In genomic region chr7:140453273-140453672, GRCh38 we compare ENCODE assay signal across 22 cellular contexts. TPM values are rescaled to one million over a fixed set of nuclear protein-coding genes. Genes with fewer than 3 reads are reported as not detected.
A peak's percentile ranks its signal among the peaks of the same experiment; 100 is the strongest.
DNase-seq lines count a peak whose midpoint lies in the region; ATAC-seq, FAIRE-seq and TF ChIP-seq lines count a peak whose summit lies in the region.
"Had no signal": no experiment of that assay in that cellular context is flagged by ENCODE, and none has a peak within 500 bp of the region (broad histone marks: within the 10 kb centered on the region; RNA-seq: fewer than 3 reads in every experiment).

No MANE protein-coding gene starts in this region.

- H3K4me1 ChIP-seq in HCT116 (ENCODE audit: control insufficient read depth in 1 of 2, insufficient read depth in 2 of 2, low read length in 2 of 2): no peaks in the 10 kb centered on the region
- H3K4me1 ChIP-seq in GM12878 (ENCODE audit: control insufficient read depth, insufficient read depth, low read length): no peaks in the 10 kb centered on the region; the same call in 1 of the 2 replicates
- H3K4me1 ChIP-seq in pancreas: peaks cover 0 to 12% (median 0%) of the 10 kb centered on the region in 3 donors
- H3K4me1 ChIP-seq in gastrocnemius medialis: no peaks in the 10 kb centered on the region
- H3K4me1 ChIP-seq: BE2C had no signal

- H4K20me1 ChIP-seq in HCT116 (ENCODE audit: insufficient read depth) (no peaks in the 10 kb centered on the region), GM12878 (ENCODE audit: control insufficient read depth, insufficient read depth) (no peaks in the 10 kb centered on the region)

- no peak for TF ChIP-seq RAD21 in HCT116 (IDR thresholded peaks at IDR 0.05; ENCODE audit: low read depth)
- TF ChIP-seq RAD21 in GM12878 (IDR thresholded peaks at IDR 0.05; ENCODE audit: insufficient read depth, low read depth, low read length): no peak

- no peaks in the 10 kb centered on the region for H3K9me2 ChIP-seq in HCT116 (ENCODE audit: insufficient read depth)

- no peak overlapping the region for H3K4me2 ChIP-seq in HCT116 (ENCODE audit: low read length)
- H3K4me2 ChIP-seq in GM12878 (ENCODE audit: control insufficient read depth, insufficient read depth): no peak overlapping the region

- H3K27me3 ChIP-seq in HCT116 (ENCODE audit: insufficient read depth, low read length) (no peaks in the 10 kb centered on the region), GM12878 (replicated peaks in 1 of 2; ENCODE audit: control insufficient read depth in 2 of 2, insufficient read depth in 2 of 2, low read length in 1 of 2) (no peaks in the 10 kb centered on the region), pancreas (no peaks in the 10 kb centered on the region), gastrocnemius medialis (no peaks in the 10 kb centered on the region)
- H3K27me3 ChIP-seq: BE2C, MG63 had no signal

- intact Hi-C loops in activated CD4-positive, alpha-beta memory T cell treated with anti-CD3 and anti-CD28 coated beads for 36 hours (cut with micrococcal nuclease): loop anchor here (5.0 kb wide), 1 partner anchor 51 kb away; the partner anchor contains the start of gene RAB19
- intact Hi-C loops in HCT116 (cut with micrococcal nuclease) (no loop called here), GM12878 (cut with micrococcal nuclease; ENCODE audit: unreplicated experiment) (no loop called here), pancreas (cut with DNase I) (no loop called here), gastrocnemius medialis (cut with DNase I; ENCODE audit: low total_unique reads) (no loop called here)

- no peak for TF ChIP-seq EP300 in GM12878 (IDR thresholded peaks at IDR 0.05; ENCODE audit: borderline replicate concordance in 1 of 2, control insufficient read depth in 1 of 2, low read depth in 2 of 2, low read length in 2 of 2)

- H3K9me3 ChIP-seq in HCT116 (ENCODE audit: control insufficient read depth in 1 of 2, insufficient read depth in 1 of 2, low read depth in 1 of 2, low read length in 2 of 2) (no peaks in the 10 kb centered on the region), GM12878 (replicated peaks; ENCODE audit: control insufficient read depth, insufficient read depth, low read length) (no peaks in the 10 kb centered on the region), pancreas (no peaks in the 10 kb centered on the region), gastrocnemius medialis (no peaks in the 10 kb centered on the region)
- H3K9me3 ChIP-seq: BE2C, MG63 had no signal

- H2AFZ ChIP-seq in HCT116 (ENCODE audit: low read depth, low read length, poor library complexity, severe bottlenecking) (no peak overlapping the region), GM12878 (ENCODE audit: control insufficient read depth, low read depth, low read length) (no peak overlapping the region)

- no peaks in the 10 kb centered on the region for H3K9me3 Mint-ChIP-seq in activated CD4-positive, alpha-beta memory T cell treated with anti-CD3 and anti-CD28 coated beads for 36 hours
- no peaks in the 10 kb centered on the region for H3K9me3 Mint-ChIP-seq in activated CD4-positive, alpha-beta memory T cell treated with anti-CD3 and anti-CD28 coated beads, Interleukin-2, amount 10 ng/mL, durations not matched to agents 7 days and 5 days
- H3K9me3 Mint-ChIP-seq: CD4-positive, alpha-beta memory T cell had no signal

- no peak for FAIRE-seq in GM12878 (lab: Jason Lieb, UNC)
- peak; percentile 87 for FAIRE-seq in pancreas (lab: Jason Lieb, UNC)
- FAIRE-seq: D721Med, RCC 7860 had no signal

- CTCF ChIA-PET in activated CD4-positive, alpha-beta memory T cell treated with anti-CD3 and anti-CD28 coated beads for 36 hours (lab: Charles Lee): interaction anchor here (2.0 kb wide), 1 partner anchor 9 kb away, joined by 10 read pairs; no protein-coding TSS in a partner anchor
- CTCF ChIA-PET in activated CD4-positive, alpha-beta memory T cell treated with anti-CD3 and anti-CD28 coated beads, Interleukin-2, amount 10 ng/mL, durations not matched to agents 7 days and 5 days (lab: Charles Lee): interaction anchor here (3.1 kb wide), 1 partner anchor 10 kb away, joined by 18 read pairs; no protein-coding TSS in a partner anchor
- CTCF ChIA-PET in HCT116 (lab: Charles Lee): no interaction called here
- CTCF ChIA-PET in GM12878 (lab: Yijun Ruan, JAX): interaction anchor here (0.6 kb wide), 1 partner anchor 1795 kb away, joined by 3 read pairs; no protein-coding TSS in a partner anchor

- no peak for TF ChIP-seq CTCF in HCT116 (IDR thresholded peaks at IDR 0.05 in 2 of 3, conservative IDR thresholded peaks at IDR 0.05 in 1 of 3; ENCODE audit: borderline replicate concordance in 1 of 3, insufficient read depth in 1 of 3, low read depth in 2 of 3, low read length in 2 of 3)
- no peak for TF ChIP-seq CTCF in GM12878 (IDR thresholded peaks at IDR 0.05 in 2 of 3, conservative IDR thresholded peaks at IDR 0.05 in 1 of 3; ENCODE audit: control insufficient read depth in 2 of 3, extremely low read depth in 1 of 3, insufficient read depth in 1 of 3, low read depth in 3 of 3, low read length in 3 of 3)
- TF ChIP-seq CTCF in pancreas (IDR thresholded peaks at IDR 0.05): no peak
- TF ChIP-seq CTCF in gastrocnemius medialis (IDR thresholded peaks at IDR 0.05 in 4 of 5, conservative IDR thresholded peaks at IDR 0.05 in 1 of 5): no peak

- no peak overlapping the region for H3K4me3 ChIP-seq in HCT116 (replicated peaks in 1 of 2; ENCODE audit: low read depth in 1 of 2, low read length in 2 of 2)
- H3K4me3 ChIP-seq in GM12878: no peak overlapping the region
- H3K4me3 ChIP-seq in pancreas: no peak overlapping the region
- no peak overlapping the region for H3K4me3 ChIP-seq in gastrocnemius medialis
- H3K4me3 ChIP-seq: MG63 had no signal

- RAD21 ChIA-PET in HCT116 (lab: Charles Lee; ENCODE audit: low non-redundant PET in 1 of 2, low total read pairs in 2 of 2, uncharacterized antibody in 2 of 2, unreplicated experiment in 2 of 2): no interaction called here
- RAD21 ChIA-PET in GM12878 (lab: Charles Lee; ENCODE audit: unreplicated experiment): no interaction called here

- H3K9ac ChIP-seq in HCT116 (ENCODE audit: low read length) (no peak overlapping the region), GM12878 (ENCODE audit: control insufficient read depth, insufficient read depth, low read length) (no peak overlapping the region)

- no peak for TF ChIP-seq POLR2A in HCT116 (IDR thresholded peaks at IDR 0.05; ENCODE audit: borderline replicate concordance, extremely low read depth, insufficient read depth, insufficient read length)
- TF ChIP-seq POLR2A in GM12878 (IDR thresholded peaks at IDR 0.05; ENCODE audit: low read depth, low read length): no peak
- TF ChIP-seq POLR2A in gastrocnemius medialis (IDR thresholded peaks at IDR 0.05): no peak

- SMC1A ChIA-PET in GM12878 (lab: Charles Lee; ENCODE audit: uncharacterized antibody, unreplicated experiment): interaction anchor here (1.3 kb wide), 1 partner anchor 10 kb away, joined by 5 read pairs; no protein-coding TSS in a partner anchor

- no peaks in the 10 kb centered on the region for H3K27me3 Mint-ChIP-seq in activated CD4-positive, alpha-beta memory T cell treated with anti-CD3 and anti-CD28 coated beads for 36 hours
- H3K27me3 Mint-ChIP-seq in activated CD4-positive, alpha-beta memory T cell treated with anti-CD3 and anti-CD28 coated beads, Interleukin-2, amount 10 ng/mL, durations not matched to agents 7 days and 5 days: no peaks in the 10 kb centered on the region
- H3K27me3 Mint-ChIP-seq: CD4-positive, alpha-beta memory T cell had no signal

- peak overlapping the region; percentile 87 for H3K27ac Mint-ChIP-seq in activated CD4-positive, alpha-beta memory T cell treated with anti-CD3 and anti-CD28 coated beads for 36 hours
- no peak overlapping the region for H3K27ac Mint-ChIP-seq in activated CD4-positive, alpha-beta memory T cell treated with anti-CD3 and anti-CD28 coated beads, Interleukin-2, amount 10 ng/mL, durations not matched to agents 7 days and 5 days

- in situ Hi-C loops in GM12878 (cut with MboI) (no loop called here), gastrocnemius medialis (cut with MboI; ENCODE audit: low sequenced_read_pairs in 4 of 4) (no loop called here)

- H3K4me3 Mint-ChIP-seq in activated CD4-positive, alpha-beta memory T cell treated with anti-CD3 and anti-CD28 coated beads for 36 hours: no peak overlapping the region
- H3K4me3 Mint-ChIP-seq in activated CD4-positive, alpha-beta memory T cell treated with anti-CD3 and anti-CD28 coated beads, Interleukin-2, amount 10 ng/mL, durations not matched to agents 7 days and 5 days: no peak overlapping the region
- H3K4me3 Mint-ChIP-seq: CD4-positive, alpha-beta memory T cell had no signal

- POLR2A ChIA-PET in activated CD4-positive, alpha-beta memory T cell treated with anti-CD3 and anti-CD28 coated beads for 36 hours (lab: Charles Lee): no interaction called here
- POLR2A ChIA-PET in activated CD4-positive, alpha-beta memory T cell treated with anti-CD3 and anti-CD28 coated beads, Interleukin-2, amount 10 ng/mL, durations not matched to agents 7 days and 5 days (lab: Charles Lee): interaction anchor here (0.6 to 2.2 kb wide), 3 partner anchors 24 to 78 kb away, joined by 3 to 7 read pairs (median 3); no protein-coding TSS in a partner anchor
- POLR2A ChIA-PET in HCT116 (lab: Charles Lee) (no interaction called here), GM12878 (lab: Charles Lee) (no interaction called here)

- peaks cover 56% of the 10 kb centered on the region for H3K4me1 Mint-ChIP-seq in activated CD4-positive, alpha-beta memory T cell treated with anti-CD3 and anti-CD28 coated beads for 36 hours (ENCODE audit: low read depth)
- H3K4me1 Mint-ChIP-seq in activated CD4-positive, alpha-beta memory T cell treated with anti-CD3 and anti-CD28 coated beads, Interleukin-2, amount 10 ng/mL, durations not matched to agents 7 days and 5 days: peaks cover 62% of the 10 kb centered on the region

- H3K27ac ChIP-seq in HCT116 (ENCODE audit: low read depth, low read length): no peak overlapping the region
- no peak overlapping the region for H3K27ac ChIP-seq in GM12878 (ENCODE audit: control insufficient read depth, insufficient read depth)
- no peak overlapping the region for H3K27ac ChIP-seq in pancreas
- H3K27ac ChIP-seq in gastrocnemius medialis: no peak overlapping the region
- H3K27ac ChIP-seq: 22Rv1 had no signal

- no peak for DNase-seq in activated CD4-positive, alpha-beta memory T cell treated with anti-CD3 and anti-CD28 coated beads for 36 hours
- DNase-seq in activated CD4-positive, alpha-beta memory T cell treated with anti-CD3 and anti-CD28 coated beads, Interleukin-2, amount 10 ng/mL, durations not matched to agents 7 days and 5 days: no peak
- DNase-seq in HCT116 (ENCODE audit: low read depth, low spot score) (no peak), GM12878 (ENCODE audit: low read depth, low spot score) (no peak), pancreas (no peak), DMS79 treated with DMSO at 0.1 percent for 48 hours (lab: John Stamatoyannopoulos, UW) (no peak), middle frontal gyrus (ENCODE audit: extremely low spot score, low spot score) (no peak), gastrocnemius medialis (no peak)
- DNase-seq: BE2C; CD4-positive, alpha-beta memory T cell; DMS79; HCEC 1CT; MG63; NCI-H1092 treated with DMSO at 0.1 percent for 48 hours; NCI-H2081 treated with DMSO at 0.1 percent for 48 hours; NCI-H510A treated with DMSO at 0.1 percent for 48 hours; NCI-H82; Right ventricle myocardium superior had no signal

- 98% methylated on average over 4 of the region's 4 CpGs for WGBS in GM12878 (ENCODE audit: insufficient coverage, insufficient replicate concordance, low lambda C conversion rate, missing lambda C conversion rate)
- 55 to 57% methylated on average over 4 of the region's 4 CpGs for WGBS in pancreas, 2 donors

- H3K79me2 ChIP-seq in HCT116 (ENCODE audit: insufficient read depth, low read length) (no peaks in the 10 kb centered on the region), GM12878 (ENCODE audit: control insufficient read depth, insufficient read depth, low read length) (no peaks in the 10 kb centered on the region)

- H3K36me3 Mint-ChIP-seq in activated CD4-positive, alpha-beta memory T cell treated with anti-CD3 and anti-CD28 coated beads for 36 hours: peaks cover 46% of the 10 kb centered on the region
- H3K36me3 Mint-ChIP-seq in activated CD4-positive, alpha-beta memory T cell treated with anti-CD3 and anti-CD28 coated beads, Interleukin-2, amount 10 ng/mL, durations not matched to agents 7 days and 5 days (ENCODE audit: low read depth): peaks cover 53% of the 10 kb centered on the region

- H3K36me3 ChIP-seq in HCT116 (ENCODE audit: control insufficient read depth in 1 of 2, insufficient read depth in 2 of 2, low read length in 2 of 2): peaks cover 7 to 10% of the 10 kb centered on the region in 2 experiments; a peak in 2 of 4 replicates
- H3K36me3 ChIP-seq in GM12878 (ENCODE audit: control insufficient read depth in 2 of 2, insufficient read depth in 2 of 2, low read length in 1 of 2): peaks cover 8 to 17% of the 10 kb centered on the region in 2 experiments
- peaks cover 0 to 43% (median 9%) of the 10 kb centered on the region in 3 donors for H3K36me3 ChIP-seq in pancreas
- peaks cover 0 to 60% of the 10 kb centered on the region in 2 donors for H3K36me3 ChIP-seq in gastrocnemius medialis

- TSS peak; percentile 51 for BruUV-seq in HCT116 (replicated peaks; lab: Mats Ljungman, UMichigan)
- BruUV-seq in GM12878 (replicated peaks; lab: Mats Ljungman, UMichigan): TSS peak; percentile 57

- ATAC-seq in HCT116 (no peak), GM12878 (no peak), pancreas (no peak), gastrocnemius medialis (no peak)

RNA-seq across cellular contexts. Expression of gene MKRN1, which starts 26.0 kb away (rescaled TPM):
- total RNA-seq in activated CD4-positive, alpha-beta memory T cell treated with anti-CD3 and anti-CD28 coated beads for 36 hours: 100 to 1,000 TPM; 104 to 106 TPM
- total RNA-seq in activated CD4-positive, alpha-beta memory T cell treated with anti-CD3 and anti-CD28 coated beads, Interleukin-2, amount 10 ng/mL, durations not matched to agents 7 days and 5 days: 100 to 1,000 TPM; 119 to 122 TPM
- 95.0 TPM for total RNA-seq in HCT116 (2021; ENCODE audit: unreplicated experiment)
- polyA plus RNA-seq in HCT116 (2012): 93.5 and 115 TPM in 2 replicates
- total RNA-seq in GM12878 (2013; cell fraction: nucleolus; rRNA removed): 61.8 and 65.8 TPM in 2 replicates
- total RNA-seq in GM12878 (2014; rRNA removed): 37.9 and 45.7 TPM in 2 replicates
- 55.1 and 55.3 TPM in 2 replicates for total RNA-seq in GM12878 (2014; rRNA removed; fragmentation: Illumina TruSeq; extraction: Trizol)
- total RNA-seq in GM12878 (2021): 54.7 and 56.1 TPM in 2 replicates
- polyA plus RNA-seq in GM12878 (2011; ENCODE audit: low read depth): 52.2 TPM
- polyA plus RNA-seq in GM12878 (2011; rRNA removed): 61.3 and 73.4 TPM in 2 replicates
- polyA plus RNA-seq in GM12878 (2011; cell fraction: cytosol; rRNA removed): 46.5 and 52.2 TPM in 2 replicates
- polyA plus RNA-seq in GM12878 (2011; cell fraction: nucleus; rRNA removed): 36.6 and 38.9 TPM in 2 replicates
- polyA plus RNA-seq in GM12878 (2012): 60.7 and 69.3 TPM in 2 replicates
- 59.5 and 85.1 TPM in 2 replicates for polyA plus RNA-seq in GM12878 (2014; fragmentation: Illumina TruSeq; extraction: Trizol)
- polyA plus RNA-seq in GM12878 (2014; fragmentation: Nextera tagmentation; extraction: Ambion mirVana): 10 to 100 TPM; 19.1 to 23.8 TPM
- 34.3 and 38.8 TPM in 2 replicates for polyA plus RNA-seq in GM12878 (2014; rRNA removed)
- polyA plus RNA-seq in GM12878 (2016; fragmentation: Nextera tagmentation; extraction: Ambion mirVana): 10 to 100 TPM; 50.0 to 51.2 TPM
- 72.7 and 76.1 TPM in 2 replicates for polyA minus RNA-seq in GM12878 (2011; rRNA and poly(A)+ RNA removed)
- polyA minus RNA-seq in GM12878 (2011; cell fraction: cytosol; rRNA and poly(A)+ RNA removed): 29.9 and 32.6 TPM in 2 replicates
- 18.9 and 27.7 TPM in 2 replicates for polyA minus RNA-seq in GM12878 (2011; cell fraction: nucleus; rRNA and poly(A)+ RNA removed)
- 10 to 100 TPM; 59.3 to 65.8 (median 61.0) TPM for total RNA-seq in pancreas
- 10 to 100 TPM; 26.5 to 47.2 TPM for polyA plus RNA-seq in pancreas
- 10 to 100 TPM; 38.0 to 90.4 (median 64.7) TPM for total RNA-seq in gastrocnemius medialis

RNA-seq across cellular contexts. Expression of gene RAB19, which starts 49.4 kb away (rescaled TPM):
- total RNA-seq in activated CD4-positive, alpha-beta memory T cell treated with anti-CD3 and anti-CD28 coated beads for 36 hours: 10 to 100 TPM; 13.3 to 14.5 TPM
- 1 to 10 TPM; 4.3 to 4.8 TPM for total RNA-seq in activated CD4-positive, alpha-beta memory T cell treated with anti-CD3 and anti-CD28 coated beads, Interleukin-2, amount 10 ng/mL, durations not matched to agents 7 days and 5 days
- total RNA-seq in HCT116 (2021; ENCODE audit: unreplicated experiment): 2.6 TPM
- polyA plus RNA-seq in HCT116 (2012): 2.1 and 2.2 TPM in 2 replicates
- not detected in 2 replicates for total RNA-seq in GM12878 (2013; cell fraction: nucleolus; rRNA removed)
- 0.22 and 1.0 TPM in 2 replicates for total RNA-seq in GM12878 (2014; rRNA removed)
- total RNA-seq in GM12878 (2014; rRNA removed; fragmentation: Illumina TruSeq; extraction: Trizol): 0.54 TPM in 1 of 2 replicates, not detected in the other
- 0.35 TPM in 1 of 2 replicates, not detected in the other for total RNA-seq in GM12878 (2021)
- not detected for polyA plus RNA-seq in GM12878 (2011; ENCODE audit: low read depth)
- polyA plus RNA-seq in GM12878 (2011; rRNA removed): not detected in 2 replicates
- polyA plus RNA-seq in GM12878 (2011; cell fraction: cytosol; rRNA removed): not detected in 2 replicates
- polyA plus RNA-seq in GM12878 (2011; cell fraction: nucleus; rRNA removed): not detected in 2 replicates
- 0.42 TPM in 1 of 2 replicates, not detected in the other for polyA plus RNA-seq in GM12878 (2012)
- polyA plus RNA-seq in GM12878 (2014; fragmentation: Illumina TruSeq; extraction: Trizol): 0.22 and 0.27 TPM in 2 replicates
- polyA plus RNA-seq in GM12878 (2014; fragmentation: Nextera tagmentation; extraction: Ambion mirVana): under 1 TPM in 1 of 2 experiments, not detected in 1; 0.23 TPM
- 0.14 and 0.20 TPM in 2 replicates for polyA plus RNA-seq in GM12878 (2014; rRNA removed)
- polyA plus RNA-seq in GM12878 (2016; fragmentation: Nextera tagmentation; extraction: Ambion mirVana): not detected
- polyA minus RNA-seq in GM12878 (2011; rRNA and poly(A)+ RNA removed): 0.51 TPM in 1 of 2 replicates, not detected in the other
- polyA minus RNA-seq in GM12878 (2011; cell fraction: cytosol; rRNA and poly(A)+ RNA removed): not detected in 2 replicates
- polyA minus RNA-seq in GM12878 (2011; cell fraction: nucleus; rRNA and poly(A)+ RNA removed): not detected in 2 replicates
- total RNA-seq in pancreas: 10 to 100 TPM in 1 of 6 donors, 1 to 10 TPM in 5; 4.6 to 10.7 (median 6.8) TPM
- 1 to 10 TPM; 1.5 to 1.8 TPM for polyA plus RNA-seq in pancreas
- total RNA-seq in gastrocnemius medialis: not detected
- total RNA-seq: G401, Right ventricle myocardium superior had no signal

RNA-seq across cellular contexts. Expression of gene SLC37A3, which starts 54.9 kb away (rescaled TPM):
- total RNA-seq in activated CD4-positive, alpha-beta memory T cell treated with anti-CD3 and anti-CD28 coated beads for 36 hours: 10 to 100 TPM; 74.5 to 74.7 TPM
- 10 to 100 TPM; 28.8 to 30.7 TPM for total RNA-seq in activated CD4-positive, alpha-beta memory T cell treated with anti-CD3 and anti-CD28 coated beads, Interleukin-2, amount 10 ng/mL, durations not matched to agents 7 days and 5 days
- total RNA-seq in HCT116 (2021; ENCODE audit: unreplicated experiment) (41.8 TPM), GM12878 (2014; rRNA removed) (9.3 and 9.7 TPM in 2 replicates), GM12878 (2014; rRNA removed; fragmentation: Illumina TruSeq; extraction: Trizol) (10.5 and 11.4 TPM in 2 replicates), GM12878 (2021) (12.3 and 13.6 TPM in 2 replicates), pancreas (10 to 100 TPM; 22.8 to 30.3 (median 24.0) TPM), gastrocnemius medialis (10 to 100 TPM; 13.4 to 36.8 (median 18.0) TPM)
- 18.9 and 25.4 TPM in 2 replicates for polyA plus RNA-seq in HCT116 (2012)
- 51.7 and 59.1 TPM in 2 replicates for total RNA-seq in GM12878 (2013; cell fraction: nucleolus; rRNA removed)
- polyA plus RNA-seq in GM12878 (2011; ENCODE audit: low read depth): 8.3 TPM
- polyA plus RNA-seq in GM12878 (2011; rRNA removed) (13.6 and 16.7 TPM in 2 replicates), GM12878 (2014; fragmentation: Illumina TruSeq; extraction: Trizol) (11.9 and 16.4 TPM in 2 replicates), GM12878 (2014; fragmentation: Nextera tagmentation; extraction: Ambion mirVana) (1 to 10 TPM; 3.7 to 4.8 TPM), GM12878 (2014; rRNA removed) (11.4 and 12.8 TPM in 2 replicates), GM12878 (2016; fragmentation: Nextera tagmentation; extraction: Ambion mirVana) (10 to 100 TPM in 1 of 2 experiments, 1 to 10 TPM in 1; 8.5 to 10.5 TPM), pancreas (10 to 100 TPM; 17.3 to 28.0 TPM)
- 9.8 and 10.9 TPM in 2 replicates for polyA plus RNA-seq in GM12878 (2011; cell fraction: cytosol; rRNA removed)
- 23.0 and 26.3 TPM in 2 replicates for polyA plus RNA-seq in GM12878 (2011; cell fraction: nucleus; rRNA removed)
- polyA plus RNA-seq in GM12878 (2012): 7.8 and 8.9 TPM in 2 replicates
- polyA minus RNA-seq in GM12878 (2011; rRNA and poly(A)+ RNA removed): 22.1 and 29.1 TPM in 2 replicates
- polyA minus RNA-seq in GM12878 (2011; cell fraction: cytosol; rRNA and poly(A)+ RNA removed): 4.7 and 7.8 TPM in 2 replicates
- 9.8 and 19.8 TPM in 2 replicates for polyA minus RNA-seq in GM12878 (2011; cell fraction: nucleus; rRNA and poly(A)+ RNA removed)
